ENCODE assay signal across 11 cellular contexts in the genomic region with DNA sequence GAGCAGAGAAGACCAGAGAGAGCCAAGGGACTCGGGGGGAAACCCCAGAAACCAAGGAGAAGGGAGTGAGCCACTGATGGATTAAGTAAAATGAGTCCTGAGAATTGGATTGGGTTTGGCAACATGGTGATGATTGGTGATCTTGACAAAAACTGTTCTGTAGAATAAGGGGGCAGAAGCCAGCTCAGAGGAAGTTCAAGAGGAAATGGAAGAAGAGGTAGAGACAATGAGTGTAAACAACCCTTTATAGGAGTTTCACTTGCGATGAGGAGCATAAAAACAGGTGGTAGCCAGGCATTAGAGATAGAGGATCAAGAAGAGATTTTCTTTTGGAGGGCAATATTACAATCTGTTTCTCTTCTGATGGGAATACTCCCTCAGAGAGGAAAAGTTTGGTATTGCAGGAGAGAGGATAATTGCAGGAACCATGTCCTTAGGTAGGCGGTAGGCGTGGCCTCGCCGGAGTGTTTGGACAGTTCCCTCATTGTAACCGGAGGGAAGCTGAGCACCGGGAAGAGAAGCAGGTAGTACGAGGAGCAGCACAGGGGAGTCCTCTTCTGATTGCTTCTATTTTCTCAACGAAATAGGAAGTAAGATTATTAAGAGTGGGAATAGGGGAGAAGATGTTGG.
DNase-seq lines count a peak whose midpoint lies in the region; ATAC-seq and TF ChIP-seq lines count a peak whose summit lies in the region.
"Had no signal": no experiment of that assay in that cellular context is flagged by ENCODE, and none has a peak within 500 bp of the region (broad histone marks: within the 10 kb centered on the region; RNA-seq: fewer than 3 reads in every experiment).

No MANE protein-coding gene starts in this region.

- H3K27me3 Mint-ChIP-seq in H9 (ENCODE audit: low read depth): no peaks in the 10 kb centered on the region
- H3K27me3 Mint-ChIP-seq: CD8-positive, alpha-beta memory T cell had no signal

- no peak overlapping the region for H3K23ac ChIP-seq in H9 (ENCODE audit: insufficient read length, low read depth, low read length)

- H2BK20ac ChIP-seq in H9 (ENCODE audit: low read depth, low read length, poor library complexity, severe bottlenecking): no peak overlapping the region

- H3K27ac ChIP-seq in H9 (ENCODE audit: insufficient read length, low read depth, low read length): no peak overlapping the region

- H2AFZ ChIP-seq in H9 (ENCODE audit: low read length): no peak overlapping the region

- no peaks in the 10 kb centered on the region for H3K9me3 ChIP-seq in BE2C
- H3K9me3 ChIP-seq in H9 (ENCODE audit: control insufficient read depth, low read depth, low read length): no peaks in the 10 kb centered on the region

- no peak overlapping the region for H3K4ac ChIP-seq in H9 (ENCODE audit: low read depth, low read length)

- no peaks in the 10 kb centered on the region for H3K79me2 ChIP-seq in H9 (ENCODE audit: insufficient read depth, low read length)

- no peaks in the 10 kb centered on the region for H3K36me3 ChIP-seq in BE2C

- no CpG with 5 or more reads among the region's 10 CpGs for WGBS in H9 (ENCODE audit: extremely low coverage, insufficient read length, low lambda C conversion rate)

- no peaks in the 10 kb centered on the region for H4K20me1 ChIP-seq in H9 (ENCODE audit: control insufficient read depth, insufficient read depth, insufficient read length)

- no peak overlapping the region for H3K18ac ChIP-seq in H9 (ENCODE audit: insufficient read length, low read depth, low read length)

- H2BK12ac ChIP-seq in H9 (ENCODE audit: insufficient read length, low read depth, low read length): no peak overlapping the region

- H3K4me1 ChIP-seq in BE2C (no peaks in the 10 kb centered on the region), H9 (ENCODE audit: insufficient read depth, low read length) (no peaks in the 10 kb centered on the region; the same call in 1 of the 2 replicates)

- H3T11ph ChIP-seq in H9 (ENCODE audit: low read length): no peak overlapping the region

- H4K5ac ChIP-seq in H9 (ENCODE audit: insufficient read length, low read depth, low read length): no peak overlapping the region

- H4K91ac ChIP-seq in H9 (ENCODE audit: insufficient read length, low read depth, low read length): no peak overlapping the region

- 0 out of 2 replicates have a peak, but pooled peaks have one; percentile 4 for TF ChIP-seq CTCF in BE2C (IDR thresholded peaks at IDR 0.05; ENCODE audit: low read depth, low read length)
- TF ChIP-seq CTCF in H9 (conservative IDR thresholded peaks at IDR 0.05): peak; percentile 42; the same call in 2 of the 3 replicates

- no peak overlapping the region for H3K56ac ChIP-seq in H9 (ENCODE audit: insufficient read length, low read depth, low read length)

- H4K8ac ChIP-seq in H9 (replicated peaks; ENCODE audit: insufficient read length, low read depth, low read length): no peak overlapping the region

- DNase-seq in BE2C (no peak), H9 (peak; percentile 64), RKO (ENCODE audit: low spot score) (peak; percentile 20), left lobe of liver (ENCODE audit: low spot score) (no peak), AG08395 (ENCODE audit: low spot score) (no peak), left ventricle myocardium superior (no peak), cerebellar cortex (ENCODE audit: low spot score) (no peak)
- DNase-seq: activated CD4-positive, CD25-positive, alpha-beta regulatory T cell; CD8-positive, alpha-beta memory T cell; effector memory CD4-positive, alpha-beta T cell had no signal

- no peak overlapping the region for H3K4me2 ChIP-seq in H9 (ENCODE audit: insufficient read depth, insufficient read length, low read length)

- H2AK5ac ChIP-seq in H9 (ENCODE audit: insufficient read length, low read length): no peak overlapping the region

- no peak overlapping the region for H3K27ac Mint-ChIP-seq in H9
- H3K27ac Mint-ChIP-seq: CD8-positive, alpha-beta memory T cell had no signal

- peak; percentile 78 for ATAC-seq in left lobe of liver
- no peak for ATAC-seq in GM21381 (IDR thresholded peaks at IDR 0.05; ENCODE audit: unreplicated experiment)
- ATAC-seq in left ventricle myocardium superior: no peak

- H3K9ac ChIP-seq in H9 (ENCODE audit: extremely low read depth, insufficient read length, low read length): no peak overlapping the region

- H2BK120ac ChIP-seq in H9 (ENCODE audit: low read depth, low read length, poor library complexity, severe bottlenecking): no peak overlapping the region

- H3K14ac ChIP-seq in H9 (ENCODE audit: insufficient read depth, low read length): no peak overlapping the region

- H3K23me2 ChIP-seq in H9 (ENCODE audit: insufficient read length, low read depth, low read length, poor library complexity, severe bottlenecking): no peaks in the 10 kb centered on the region

- no peaks in the 10 kb centered on the region for H3K9me3 Mint-ChIP-seq in H9
- H3K9me3 Mint-ChIP-seq: CD8-positive, alpha-beta memory T cell had no signal

- H3K27me3 ChIP-seq in BE2C (no peaks in the 10 kb centered on the region), H9 (ENCODE audit: insufficient read depth, low read length) (no peaks in the 10 kb centered on the region)

- H3K79me1 ChIP-seq in H9 (ENCODE audit: insufficient read depth, low read depth, low read length, poor library complexity, severe bottlenecking): no peaks in the 10 kb centered on the region

- no peaks in the 10 kb centered on the region for H3K36me3 Mint-ChIP-seq in H9 (ENCODE audit: insufficient read depth in 1 of 3, low read depth in 3 of 3)

- peaks cover 6% of the 10 kb centered on the region in 2 experiments for H3K4me1 Mint-ChIP-seq in H9

- intact Hi-C loops in left ventricle myocardium superior (cut with micrococcal nuclease): loop anchor here (10.0 kb wide), 1 partner anchor 357 kb away; no protein-coding TSS in a partner anchor

- H3K4me3 ChIP-seq in BE2C (ENCODE audit: low read depth, low read length): no peak overlapping the region

- no peak overlapping the region for H2BK15ac ChIP-seq in H9 (ENCODE audit: low read depth, low read length)

- H3K4me3 Mint-ChIP-seq in H9: no peak overlapping the region
- H3K4me3 Mint-ChIP-seq: CD8-positive, alpha-beta memory T cell had no signal

- H2BK5ac ChIP-seq in H9 (ENCODE audit: insufficient read length, low read length): no peak overlapping the region

Comparison
In these comparisons a context has a peak if more than half of its experiments do, and no peak if none do; other contexts are left out.
1. DNase-seq: peak in H9 (single experiment) and RKO (single experiment); none in BE2C (single experiment), left lobe of liver (single experiment), AG08395 (single experiment), left ventricle myocardium superior (single experiment) and cerebellar cortex (single experiment).